ENCODE assay signal across 24 cellular contexts in genomic region chr2:155424518-155424917, GRCh38.
"Had no signal": no experiment of that assay in that cellular context is flagged by ENCODE, and none has a peak within 500 bp of the region (broad histone marks: within the 10 kb centered on the region; RNA-seq: fewer than 3 reads in every experiment).

No MANE protein-coding gene starts in this region.

- H3K27ac ChIP-seq: breast epithelium, gastroesophageal sphincter, neutrophil, skin epidermis, testis, transverse colon had no signal

- H3K36me3 ChIP-seq: breast epithelium, gastroesophageal sphincter, neutrophil, transverse colon had no signal

- H3K9me3 ChIP-seq: breast epithelium, gastroesophageal sphincter, neutrophil, testis, transverse colon had no signal

- H3K27me3 ChIP-seq: breast epithelium, gastroesophageal sphincter, neutrophil, testis, transverse colon had no signal

- H3K4me1 ChIP-seq: breast epithelium, gastroesophageal sphincter, testis, transverse colon had no signal

- H3K4me3 ChIP-seq: breast epithelium, gastroesophageal sphincter, skin epidermis, testis, transverse colon had no signal

- DNase-seq: activated CD4-positive, alpha-beta memory T cell treated with anti-CD3 and anti-CD28 coated beads for 36 hours; activated CD4-positive, alpha-beta T cell treated with anti-CD3 and anti-CD28 coated beads, Interleukin-2, amount 10 ng/mL, durations not matched to agents 24 days and 14 days; activated CD4-positive, CD25-positive, alpha-beta regulatory T cell treated with anti-CD3 and anti-CD28 coated beads, Interleukin-2, amount 50 U/mL, for 72 hours; activated CD8-positive, alpha-beta memory T cell treated with anti-CD3 and anti-CD28 coated beads, Interleukin-2, amount 50 U/mL, for 4 hours; activated effector memory CD4-positive, alpha-beta T cell treated with anti-CD3 and anti-CD28 coated beads, Interleukin-2, amount 50 U/mL, for 16 hours; activated naive CD4-positive, alpha-beta T cell treated with anti-CD3 and anti-CD28 coated beads, Interleukin-2, amount 10 ng/mL, durations not matched to agents 7 days and 5 days; activated T-cell treated with anti-CD3 and anti-CD28 coated beads, Interleukin-2, amount 50 U/mL, for 1 hour; central memory CD4-positive, alpha-beta T cell; hypothalamus; immature natural killer cell; kidney; left colon; naive B cell; nephron progenitor cell; retina; stimulated activated CD4-positive, alpha-beta T cell treated with anti-CD3 and anti-CD28 coated beads, Interleukin-12 subunit alpha, Interleukin-12 subunit beta, amount 100 ng/mL, for 4 hours; stimulated activated CD4-positive, alpha-beta T cell treated with anti-CD3 and anti-CD28 coated beads, Interleukin-4, amount 100 ng/mL, for 1 hour; stimulated activated naive CD8-positive, alpha-beta T cell treated with anti-CD3 and anti-CD28 coated beads, Interleukin-15, Interleukin-2, amounts not matched to agents 100 U/mL and 50 U/mL, for 24 hours; testis; transverse colon had no signal
